ENCODE assay signal across 19 cellular contexts in the genomic region with DNA sequence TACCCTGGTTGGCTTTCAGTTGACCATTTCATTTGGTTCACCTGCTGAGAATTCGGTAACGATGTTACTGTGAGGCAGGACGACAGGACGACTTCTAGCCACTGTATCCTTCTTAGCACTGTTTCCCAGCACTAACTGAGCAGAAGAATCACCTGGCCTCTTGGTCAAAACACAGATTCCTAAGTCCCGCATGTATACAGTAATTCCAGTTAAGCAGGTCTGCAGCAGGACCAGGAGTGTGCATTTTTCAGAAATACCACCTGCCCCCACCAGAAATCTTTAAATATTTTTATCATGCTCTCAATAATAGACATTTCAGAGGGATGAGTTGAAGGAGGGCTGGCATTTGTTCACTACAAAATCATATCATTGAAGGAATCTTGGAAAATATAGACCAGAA. TPM values are rescaled to one million over a fixed set of nuclear protein-coding genes. Genes with fewer than 3 reads are reported as not detected.
DNase-seq lines count a peak whose midpoint lies in the region; ATAC-seq and TF ChIP-seq lines count a peak whose summit lies in the region.
"Had no signal": no experiment of that assay in that cellular context is flagged by ENCODE, and none has a peak within 500 bp of the region (broad histone marks: within the 10 kb centered on the region; RNA-seq: fewer than 3 reads in every experiment).

No MANE protein-coding gene starts in this region.

- H3K27ac Mint-ChIP-seq in mesothelial cell of epicardium: peak overlapping the region; percentile 45
- peak overlapping the region; percentile 7 for H3K27ac Mint-ChIP-seq in type B pancreatic cell
- H3K27ac Mint-ChIP-seq in activated naive CD8-positive, alpha-beta T cell treated with anti-CD3 and anti-CD28 coated beads for 36 hours: no peak overlapping the region
- H3K27ac Mint-ChIP-seq: B cell; CD4-positive, alpha-beta T cell; CD8-positive, alpha-beta T cell had no signal

- H3K36me3 Mint-ChIP-seq in mesothelial cell of epicardium: no peaks in the 10 kb centered on the region
- H3K36me3 Mint-ChIP-seq in type B pancreatic cell: no peaks in the 10 kb centered on the region
- no peaks in the 10 kb centered on the region for H3K36me3 Mint-ChIP-seq in activated naive CD8-positive, alpha-beta T cell treated with anti-CD3 and anti-CD28 coated beads for 36 hours
- H3K36me3 Mint-ChIP-seq: CD8-positive, alpha-beta T cell had no signal

- CTCF ChIA-PET in HEK293 (lab: Yijun Ruan, JAX): no interaction called here

- peaks cover 7% of the 10 kb centered on the region for H3K4me1 Mint-ChIP-seq in mesothelial cell of epicardium
- H3K4me1 Mint-ChIP-seq in type B pancreatic cell (ENCODE audit: unreplicated experiment): peaks cover 4% of the 10 kb centered on the region
- H3K4me1 Mint-ChIP-seq in activated naive CD8-positive, alpha-beta T cell treated with anti-CD3 and anti-CD28 coated beads for 36 hours: no peaks in the 10 kb centered on the region
- H3K4me1 Mint-ChIP-seq: B cell had no signal

- DNase-seq in mesothelial cell of epicardium (ENCODE audit: low spot score in 2 of 2, unreplicated experiment in 2 of 2) (no peak), type B pancreatic cell (ENCODE audit: extremely low spot score, unreplicated experiment) (no peak), AG20443 (ENCODE audit: low spot score) (no peak)
- no peak for DNase-seq in activated naive CD8-positive, alpha-beta T cell treated with anti-CD3 and anti-CD28 coated beads for 36 hours
- DNase-seq: 8988T; ACHN; AML-193; Caco-2; Calu3; CD4-positive, alpha-beta T cell; CD8-positive, alpha-beta T cell; DMS79 treated with DMSO at 0.1 percent for 48 hours; GDM1 had no signal

- peaks cover 6% of the 10 kb centered on the region for H3K4me1 ChIP-seq in HEK293 (ENCODE audit: control insufficient read depth, insufficient read depth, low read length)
- H3K4me1 ChIP-seq: Caco-2 had no signal

- no peak overlapping the region for H3K4me3 Mint-ChIP-seq in mesothelial cell of epicardium
- H3K4me3 Mint-ChIP-seq in type B pancreatic cell: no peak overlapping the region
- no peak overlapping the region for H3K4me3 Mint-ChIP-seq in activated naive CD8-positive, alpha-beta T cell treated with anti-CD3 and anti-CD28 coated beads for 36 hours
- H3K4me3 Mint-ChIP-seq: B cell; CD4-positive, alpha-beta T cell; CD8-positive, alpha-beta T cell had no signal

- no peak overlapping the region for H3K4me3 ChIP-seq in HEK293 (ENCODE audit: low read depth, low read length)
- H3K4me3 ChIP-seq: BLaER1 treated with 17β-estradiol and CSF1 and Interleukin-3, amounts not matched to agents 10 nM and 100 nM; GM12878 had no signal

- H3K36me3 ChIP-seq in HEK293 (ENCODE audit: control insufficient read depth in 2 of 2, insufficient read depth in 1 of 2, low read length in 2 of 2): no peaks in the 10 kb centered on the region
- H3K36me3 ChIP-seq: BLaER1 treated with 17β-estradiol and CSF1 and Interleukin-3, amounts not matched to agents 10 nM and 100 nM had no signal

- H3K27ac ChIP-seq in HEK293 (ENCODE audit: extremely low read depth, low read depth, low read length): no peak overlapping the region
- H3K27ac ChIP-seq: BLaER1 treated with 17β-estradiol and CSF1 and Interleukin-3, amounts not matched to agents 10 nM and 100 nM; C4-2B had no signal

- H3K27me3 Mint-ChIP-seq in mesothelial cell of epicardium (ENCODE audit: low read depth) (no peaks in the 10 kb centered on the region), type B pancreatic cell (no peaks in the 10 kb centered on the region)
- H3K27me3 Mint-ChIP-seq in activated naive CD8-positive, alpha-beta T cell treated with anti-CD3 and anti-CD28 coated beads for 36 hours: no peaks in the 10 kb centered on the region
- H3K27me3 Mint-ChIP-seq: B cell; CD4-positive, alpha-beta T cell had no signal

- ATAC-seq in GM21576 (IDR thresholded peaks at IDR 0.05; ENCODE audit: unreplicated experiment): no peak
- ATAC-seq: CD8-positive, alpha-beta T cell; GM12878 had no signal

- H3K9me3 ChIP-seq in HEK293 (ENCODE audit: control insufficient read depth, insufficient read depth, low read depth, low read length): no peaks in the 10 kb centered on the region
- H3K9me3 ChIP-seq: BLaER1 treated with 17β-estradiol and CSF1 and Interleukin-3, amounts not matched to agents 10 nM and 100 nM; Caco-2 had no signal

- POLR2A ChIA-PET in HEK293 (lab: Yijun Ruan, JAX): interaction anchor here (1.6 kb wide), 1 partner anchor 31 kb away, joined by 5 read pairs; no protein-coding TSS in a partner anchor

- H3K9me3 Mint-ChIP-seq in mesothelial cell of epicardium (no peaks in the 10 kb centered on the region), type B pancreatic cell (no peaks in the 10 kb centered on the region)
- no peaks in the 10 kb centered on the region for H3K9me3 Mint-ChIP-seq in activated naive CD8-positive, alpha-beta T cell treated with anti-CD3 and anti-CD28 coated beads for 36 hours
- H3K9me3 Mint-ChIP-seq: CD4-positive, alpha-beta T cell; CD8-positive, alpha-beta T cell had no signal

- TF ChIP-seq CTCF in HEK293 (tag by site-specific recombination; IDR thresholded peaks at IDR 0.05) (no peak), mesothelial cell of epicardium (IDR thresholded peaks at IDR 0.05; ENCODE audit: unreplicated experiment) (no peak), type B pancreatic cell (conservative IDR thresholded peaks at IDR 0.05) (no peak)

TF ChIP-seq in HEK293, 187 proteins besides CTCF, POLR2A, EP300 and RAD21:
- TF ChIP-seq ZEB2 (tag by site-specific recombination; IDR thresholded peaks at IDR 0.05): no peak
- TF ChIP-seq ZNF843 (tag by site-specific recombination; IDR thresholded peaks at IDR 0.05): no peak
- peak; percentile 35; the same call in 1 of the 2 replicates for TF ChIP-seq ZBTB20 (tag by site-specific recombination; IDR thresholded peaks at IDR 0.05)
- TF ChIP-seq ZNF16 (tag by site-specific recombination; IDR thresholded peaks at IDR 0.05; ENCODE audit: low read depth): no peak

RNA-seq across cellular contexts. Expression of a gene that starts 22.6 kb away (rescaled TPM):
- total RNA-seq in mesothelial cell of epicardium (176 to 177 TPM (median 177 TPM) in 3 replicates), type B pancreatic cell (ENCODE audit: low replicate concordance) (150 and 184 TPM in 2 replicates)
- total RNA-seq in activated naive CD8-positive, alpha-beta T cell treated with anti-CD3 and anti-CD28 coated beads for 36 hours: 100 to 1,000 TPM; 434 to 441 TPM

RNA-seq across cellular contexts. Expression of a gene that starts 31.6 kb away (rescaled TPM):
- 57.6 to 70.7 TPM (median 66.7 TPM) in 3 replicates for total RNA-seq in mesothelial cell of epicardium
- 43.3 and 67.5 TPM in 2 replicates for total RNA-seq in type B pancreatic cell (ENCODE audit: low replicate concordance)
- 10 to 100 TPM; 54.1 to 57.9 TPM for total RNA-seq in activated naive CD8-positive, alpha-beta T cell treated with anti-CD3 and anti-CD28 coated beads for 36 hours
